1 cellular context compared by ENCODE assay signal in the genomic region with DNA sequence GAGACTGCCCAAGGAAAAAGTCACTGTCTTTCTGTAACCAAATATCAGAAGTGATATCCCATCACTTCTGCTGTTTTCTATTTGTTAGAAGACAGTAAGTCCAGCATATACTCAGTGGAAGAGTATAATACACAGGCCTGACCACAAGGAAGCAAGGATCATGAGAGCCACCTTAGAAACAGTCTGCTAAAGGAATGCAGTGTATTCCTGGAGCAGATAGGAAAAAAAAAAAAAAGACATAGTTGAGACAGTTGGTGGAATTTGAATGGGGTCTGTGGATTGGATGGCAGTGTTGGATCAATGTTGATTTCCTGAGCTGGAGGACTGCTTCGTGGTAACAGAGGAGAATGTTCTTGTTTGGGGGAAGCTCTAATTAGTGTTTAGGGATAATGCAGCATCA.
TF ChIP-seq lines count a peak whose summit lies in the region.

No MANE protein-coding gene starts in this region.

TF ChIP-seq in GM23338, 12 proteins besides CTCF, POLR2A, EP300 and RAD21 (continued from another document):
- TF ChIP-seq, protein P1, sequence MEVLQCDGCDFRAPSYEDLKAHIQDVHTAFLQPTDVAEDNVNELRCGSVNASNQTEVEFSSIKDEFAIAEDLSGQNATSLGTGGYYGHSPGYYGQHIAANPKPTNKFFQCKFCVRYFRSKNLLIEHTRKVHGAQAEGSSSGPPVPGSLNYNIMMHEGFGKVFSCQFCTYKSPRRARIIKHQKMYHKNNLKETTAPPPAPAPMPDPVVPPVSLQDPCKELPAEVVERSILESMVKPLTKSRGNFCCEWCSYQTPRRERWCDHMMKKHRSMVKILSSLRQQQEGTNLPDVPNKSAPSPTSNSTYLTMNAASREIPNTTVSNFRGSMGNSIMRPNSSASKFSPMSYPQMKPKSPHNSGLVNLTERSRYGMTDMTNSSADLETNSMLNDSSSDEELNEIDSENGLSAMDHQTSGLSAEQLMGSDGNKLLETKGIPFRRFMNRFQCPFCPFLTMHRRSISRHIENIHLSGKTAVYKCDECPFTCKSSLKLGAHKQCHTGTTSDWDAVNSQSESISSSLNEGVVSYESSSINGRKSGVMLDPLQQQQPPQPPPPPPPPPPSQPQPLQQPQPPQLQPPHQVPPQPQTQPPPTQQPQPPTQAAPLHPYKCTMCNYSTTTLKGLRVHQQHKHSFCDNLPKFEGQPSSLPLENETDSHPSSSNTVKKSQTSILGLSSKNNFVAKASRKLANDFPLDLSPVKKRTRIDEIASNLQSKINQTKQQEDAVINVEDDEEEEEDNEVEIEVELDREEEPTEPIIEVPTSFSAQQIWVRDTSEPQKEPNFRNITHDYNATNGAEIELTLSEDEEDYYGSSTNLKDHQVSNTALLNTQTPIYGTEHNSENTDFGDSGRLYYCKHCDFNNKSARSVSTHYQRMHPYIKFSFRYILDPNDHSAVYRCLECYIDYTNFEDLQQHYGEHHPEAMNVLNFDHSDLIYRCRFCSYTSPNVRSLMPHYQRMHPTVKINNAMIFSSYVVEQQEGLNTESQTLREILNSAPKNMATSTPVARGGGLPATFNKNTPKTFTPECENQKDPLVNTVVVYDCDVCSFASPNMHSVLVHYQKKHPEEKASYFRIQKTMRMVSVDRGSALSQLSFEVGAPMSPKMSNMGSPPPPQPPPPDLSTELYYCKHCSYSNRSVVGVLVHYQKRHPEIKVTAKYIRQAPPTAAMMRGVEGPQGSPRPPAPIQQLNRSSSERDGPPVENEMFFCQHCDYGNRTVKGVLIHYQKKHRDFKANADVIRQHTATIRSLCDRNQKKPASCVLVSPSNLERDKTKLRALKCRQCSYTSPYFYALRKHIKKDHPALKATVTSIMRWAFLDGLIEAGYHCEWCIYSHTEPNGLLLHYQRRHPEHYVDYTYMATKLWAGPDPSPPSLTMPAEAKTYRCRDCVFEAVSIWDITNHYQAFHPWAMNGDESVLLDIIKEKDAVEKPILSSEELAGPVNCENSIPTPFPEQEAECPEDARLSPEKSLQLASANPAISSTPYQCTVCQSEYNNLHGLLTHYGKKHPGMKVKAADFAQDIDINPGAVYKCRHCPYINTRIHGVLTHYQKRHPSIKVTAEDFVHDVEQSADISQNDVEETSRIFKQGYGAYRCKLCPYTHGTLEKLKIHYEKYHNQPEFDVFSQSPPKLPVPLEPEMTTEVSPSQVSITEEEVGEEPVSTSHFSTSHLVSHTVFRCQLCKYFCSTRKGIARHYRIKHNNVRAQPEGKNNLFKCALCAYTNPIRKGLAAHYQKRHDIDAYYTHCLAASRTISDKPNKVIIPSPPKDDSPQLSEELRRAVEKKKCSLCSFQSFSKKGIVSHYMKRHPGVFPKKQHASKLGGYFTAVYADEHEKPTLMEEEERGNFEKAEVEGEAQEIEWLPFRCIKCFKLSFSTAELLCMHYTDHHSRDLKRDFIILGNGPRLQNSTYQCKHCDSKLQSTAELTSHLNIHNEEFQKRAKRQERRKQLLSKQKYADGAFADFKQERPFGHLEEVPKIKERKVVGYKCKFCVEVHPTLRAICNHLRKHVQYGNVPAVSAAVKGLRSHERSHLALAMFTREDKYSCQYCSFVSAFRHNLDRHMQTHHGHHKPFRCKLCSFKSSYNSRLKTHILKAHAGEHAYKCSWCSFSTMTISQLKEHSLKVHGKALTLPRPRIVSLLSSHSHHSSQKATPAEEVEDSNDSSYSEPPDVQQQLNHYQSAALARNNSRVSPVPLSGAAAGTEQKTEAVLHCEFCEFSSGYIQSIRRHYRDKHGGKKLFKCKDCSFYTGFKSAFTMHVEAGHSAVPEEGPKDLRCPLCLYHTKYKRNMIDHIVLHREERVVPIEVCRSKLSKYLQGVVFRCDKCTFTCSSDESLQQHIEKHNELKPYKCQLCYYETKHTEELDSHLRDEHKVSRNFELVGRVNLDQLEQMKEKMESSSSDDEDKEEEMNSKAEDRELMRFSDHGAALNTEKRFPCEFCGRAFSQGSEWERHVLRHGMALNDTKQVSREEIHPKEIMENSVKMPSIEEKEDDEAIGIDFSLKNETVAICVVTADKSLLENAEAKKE (CRISPR knock-in tag; IDR thresholded peaks at IDR 0.05), result no peak
- no peak for TF ChIP-seq EZH2phosphoT487 (IDR thresholded peaks at IDR 0.05; ENCODE audit: unreplicated experiment)
- TF ChIP-seq POLR2AphosphoS5 (IDR thresholded peaks at IDR 0.05; ENCODE audit: low read depth), result no peak
- no peak for TF ChIP-seq ZNF331 (CRISPR knock-in tag; IDR thresholded peaks at IDR 0.05; ENCODE audit: low read depth)
- TF ChIP-seq NANOG (IDR thresholded peaks at IDR 0.05; ENCODE audit: borderline replicate concordance), result no peak
- no peak for TF ChIP-seq CREB1 (CRISPR knock-in tag; IDR thresholded peaks at IDR 0.05; ENCODE audit: low read depth)
- TF ChIP-seq EZH2 (IDR thresholded peaks at IDR 0.05; ENCODE audit: low read depth, unreplicated experiment), result no peak
- TF ChIP-seq JUNB (IDR thresholded peaks at IDR 0.05; ENCODE audit: unreplicated experiment), result no peak
- TF ChIP-seq STAT1 (IDR thresholded peaks at IDR 0.05; ENCODE audit: unreplicated experiment), result no peak
